ENCODE assay signal across 25 cellular contexts in the genomic region with DNA sequence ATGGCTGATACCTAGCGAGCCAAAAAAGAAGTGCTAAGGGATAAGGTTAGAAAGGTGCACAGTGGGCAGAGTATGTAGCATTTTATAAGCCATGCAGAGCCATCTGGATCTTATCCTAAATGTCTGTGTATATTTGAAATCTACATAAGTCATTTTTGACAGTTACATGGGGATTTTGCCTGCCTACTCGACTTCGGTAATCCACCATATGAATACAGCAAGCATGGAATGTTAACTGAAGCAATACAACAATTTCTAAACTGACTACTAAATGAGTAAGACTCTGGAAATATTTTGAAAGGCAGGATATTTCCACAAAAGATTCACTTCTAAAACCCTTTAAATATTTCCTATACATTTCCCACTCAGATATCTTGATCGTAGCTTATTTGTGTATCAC.
"Had no signal": no experiment of that assay in that cellular context is flagged by ENCODE, and none has a peak within 500 bp of the region (broad histone marks: within the 10 kb centered on the region; RNA-seq: fewer than 3 reads in every experiment).

No MANE protein-coding gene starts in this region.

- DNase-seq: activated B cell treated with CpG ODN at 0.5 μM for 24 hours; activated CD4-positive, alpha-beta T cell treated with anti-CD3 and anti-CD28 coated beads for 48 hours; activated CD4-positive, alpha-beta T cell treated with anti-CD3 and anti-CD28 coated beads, Interleukin-2, amount 50 U/mL, for 1 hour; activated CD4-positive, alpha-beta T cell treated with anti-CD3 and anti-CD28 coated beads, Interleukin-2, amount 50 U/mL, for 48 hours; activated CD8-positive, alpha-beta memory T cell treated with anti-CD3 and anti-CD28 coated beads for 24 hours; activated CD8-positive, alpha-beta T cell treated with anti-CD3 and anti-CD28 coated beads for 36 hours; activated effector memory CD4-positive, alpha-beta T cell treated with Interleukin-2 at 50 U/mL for 16 hours; activated gamma-delta T cell treated with Interleukin-2 at 50 U/mL for 16 hours; activated naive CD4-positive, alpha-beta T cell treated with anti-CD3 and anti-CD28 coated beads, Interleukin-2, amount 50 U/mL, for 16 hours; activated naive CD4-positive, alpha-beta T cell treated with Interleukin-2 at 50 U/mL for 16 hours; activated T-cell treated with anti-CD3 and anti-CD28 coated beads, Interleukin-2, amount 50 U/mL, for 4 hours; adrenal gland; dorsolateral prefrontal cortex; effector memory CD4-positive, alpha-beta T cell; endodermal cell; foreskin melanocyte; heart right ventricle; T-helper 2 cell; WERI-Rb-1 had no signal

- H2AFZ ChIP-seq: hepatocyte had no signal

- H3K27me3 ChIP-seq: adrenal gland, ascending aorta, breast epithelium, cardiac muscle cell, dorsolateral prefrontal cortex, gastroesophageal sphincter, heart right ventricle, hepatocyte had no signal

- H3K9me3 ChIP-seq: adrenal gland, ascending aorta, breast epithelium, gastroesophageal sphincter had no signal

- H3K4me1 ChIP-seq: adrenal gland, ascending aorta, breast epithelium, gastroesophageal sphincter, heart right ventricle had no signal

- H3K27ac ChIP-seq: adrenal gland, ascending aorta, breast epithelium, cardiac muscle cell, coronary artery, dorsolateral prefrontal cortex, gastroesophageal sphincter, heart right ventricle, hepatocyte, WERI-Rb-1 had no signal

- H3K4me3 ChIP-seq: adrenal gland, ascending aorta, breast epithelium, cardiac muscle cell, coronary artery, dorsolateral prefrontal cortex, gastroesophageal sphincter, heart right ventricle, hepatocyte had no signal

- H3K4me2 ChIP-seq: hepatocyte had no signal

- H3K79me2 ChIP-seq: hepatocyte had no signal

- H3K36me3 ChIP-seq: adrenal gland, ascending aorta, breast epithelium, cardiac muscle cell, gastroesophageal sphincter, heart right ventricle, WERI-Rb-1 had no signal
